9 cellular contexts compared by ENCODE assay signal in the genomic region with DNA sequence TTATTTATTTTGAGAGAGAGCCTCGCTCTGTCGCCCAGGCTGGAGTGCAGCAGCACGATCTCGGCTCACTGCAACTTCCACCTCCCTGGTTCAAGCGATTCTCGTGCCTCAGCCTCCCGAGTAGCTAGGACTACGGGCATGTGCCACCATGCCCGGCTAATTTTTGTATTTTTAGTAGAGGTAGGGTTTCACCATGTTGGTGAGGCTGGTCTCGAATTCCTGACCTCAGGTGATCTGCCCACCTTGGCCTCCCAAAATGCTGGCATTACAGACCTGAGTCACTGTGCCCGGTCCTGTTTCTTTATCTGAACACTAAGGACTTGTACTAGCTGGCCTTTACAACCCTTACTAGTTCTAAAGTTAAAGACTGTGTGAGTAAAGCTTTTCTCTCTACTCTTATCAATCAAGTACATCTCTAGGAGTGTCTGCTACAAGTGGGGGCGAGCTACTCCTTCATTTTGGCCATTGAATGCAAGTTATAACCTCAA. TPM values are rescaled to one million over a fixed set of nuclear protein-coding genes. Genes with fewer than 3 reads are reported as not detected.
DNase-seq lines count a peak whose midpoint lies in the region; ATAC-seq and TF ChIP-seq lines count a peak whose summit lies in the region.
"Not testable (repeated sequence)": the region's sequence is repeated elsewhere in the genome, so short reads cannot be mapped to it uniquely, and the experiment has no call there.
"Had no signal": no experiment of that assay in that cellular context is flagged by ENCODE, and none has a peak within 500 bp of the region (broad histone marks: within the 10 kb centered on the region; RNA-seq: fewer than 3 reads in every experiment).

No MANE protein-coding gene starts in this region.

- not testable (repeated sequence) for H3K36me3 ChIP-seq in Loucy (ENCODE audit: insufficient read depth, low read length); ascending aorta; smooth muscle cell (ENCODE audit: low read depth)
- peaks cover 0 to 19% (median 0%) of the 10 kb centered on the region in 3 donors for H3K36me3 ChIP-seq in esophagus squamous epithelium

- intact Hi-C loops in ascending aorta (cut with DNase I) = loop anchor here (5.0 kb wide), 1 partner anchor 55 kb away; no protein-coding TSS in a partner anchor
- intact Hi-C loops in esophagus squamous epithelium (cut with DNase I) = not testable (repeated sequence)

- H3F3A ChIP-seq in Loucy (ENCODE audit: low read depth); smooth muscle cell (ENCODE audit: low read depth): not testable (repeated sequence)

- not testable (repeated sequence) for H3K9me2 ChIP-seq in Loucy (replicated peaks; ENCODE audit: low read depth, low read length)

- 6% methylated on average over 12 of the region's 12 CpGs for WGBS in esophagus squamous epithelium, 2 donors
- 85% methylated on average over 12 of the region's 12 CpGs for WGBS in smooth muscle cell (ENCODE audit: low lambda C conversion rate)

- DNase-seq in AG09309 (ENCODE audit: low read depth); ascending aorta (ENCODE audit: low spot score in 2 of 2); esophagus squamous epithelium (lab: John Stamatoyannopoulos, UW); smooth muscle cell (lab: John Stamatoyannopoulos, UW; ENCODE audit: unreplicated experiment): not testable (repeated sequence)
- peak; percentile 9 to 24 for DNase-seq in lung microvascular endothelial cell (ENCODE audit: low read depth in 2 of 2)

- peak overlapping the region; percentile 89 for H3K27ac ChIP-seq in VCaP
- H3K27ac ChIP-seq in ascending aorta = peak overlapping the region; percentile 41 to 42
- peak overlapping the region in 3 of 4 donors; percentile 78 to 87 (median 86) for H3K27ac ChIP-seq in esophagus squamous epithelium
- not testable (repeated sequence) for H3K27ac ChIP-seq in smooth muscle cell (ENCODE audit: low read depth)

- not testable (repeated sequence) for H3K27me3 ChIP-seq in Loucy (ENCODE audit: insufficient read depth, low read length, poor library complexity, severe bottlenecking); ascending aorta; esophagus squamous epithelium; smooth muscle cell (ENCODE audit: low read depth)

- ATAC-seq in GM19395 (IDR thresholded peaks at IDR 0.05; ENCODE audit: unreplicated experiment) = peak; percentile 20

- not testable (repeated sequence) for H4K20me1 ChIP-seq in Loucy (ENCODE audit: insufficient read depth, low read length, poor library complexity, severe bottlenecking); smooth muscle cell (ENCODE audit: low read depth)

- not testable (repeated sequence) for TF ChIP-seq POLR2A in esophagus squamous epithelium (IDR thresholded peaks at IDR 0.05)

- H3K4me3 ChIP-seq in AG09309 (ENCODE audit: control insufficient read depth, low read depth, low read length) (peak overlapping the region; percentile 52), Loucy (ENCODE audit: low read length, poor library complexity, severe bottlenecking) (peak overlapping the region; percentile 88), ascending aorta (peak overlapping the region; percentile 60 to 85), esophagus squamous epithelium (peak overlapping the region; percentile 56 to 82 (median 62))
- H3K4me3 ChIP-seq in smooth muscle cell = not testable (repeated sequence)

- H3K4me1 ChIP-seq in Loucy (ENCODE audit: insufficient read depth, low read length, poor library complexity, severe bottlenecking) = peaks cover 75% of the 10 kb centered on the region
- H3K4me1 ChIP-seq in ascending aorta; smooth muscle cell (ENCODE audit: low read depth): not testable (repeated sequence)
- peaks cover 0 to 59% (median 14%) of the 10 kb centered on the region in 3 donors for H3K4me1 ChIP-seq in esophagus squamous epithelium

- H3K79me2 ChIP-seq in Loucy (ENCODE audit: insufficient read depth, low read length) = peaks cover 45% of the 10 kb centered on the region
- H3K79me2 ChIP-seq in smooth muscle cell (ENCODE audit: low read depth) = not testable (repeated sequence)

- H3K9me3 ChIP-seq in Loucy (ENCODE audit: insufficient read depth, low read depth, low read length); ascending aorta; esophagus squamous epithelium; smooth muscle cell (replicated peaks; ENCODE audit: low read depth): not testable (repeated sequence)

- H2AFZ ChIP-seq in Loucy (ENCODE audit: low read length) (peak overlapping the region; percentile 72; the same call in 1 of the 2 replicates), smooth muscle cell (ENCODE audit: low read depth) (peak overlapping the region; percentile 36)

- TF ChIP-seq CTCF in AG09309 (IDR thresholded peaks at IDR 0.05; ENCODE audit: control insufficient read depth, insufficient read depth, low read depth, low read length, missing control alignments); Loucy (conservative IDR thresholded peaks at IDR 0.05; ENCODE audit: low read length); VCaP (conservative IDR thresholded peaks at IDR 0.05); ascending aorta (IDR thresholded peaks at IDR 0.05); esophagus squamous epithelium (IDR thresholded peaks at IDR 0.05); smooth muscle cell (IDR thresholded peaks at IDR 0.05; ENCODE audit: borderline replicate concordance, insufficient read depth, poor library complexity, severe bottlenecking): not testable (repeated sequence)

- peak overlapping the region; percentile 85 for H3K9ac ChIP-seq in Loucy (ENCODE audit: low read depth, low read length, poor library complexity, severe bottlenecking)
- H3K9ac ChIP-seq in smooth muscle cell (ENCODE audit: low read depth) = not testable (repeated sequence)

- H3K4me2 ChIP-seq in Loucy (ENCODE audit: low read depth, low read length, poor library complexity, severe bottlenecking) (peak overlapping the region; percentile 88), smooth muscle cell (peak overlapping the region; percentile 84)

RNA-seq across cellular contexts. Expression of a gene that starts 0.7 kb away (rescaled TPM):
- total RNA-seq in ascending aorta (20.6 TPM), esophagus squamous epithelium (10 to 100 TPM in 3 of 4 donors, 1 to 10 TPM in 1; 5.7 to 20.9 (median 13.7) TPM), lung microvascular endothelial cell (31.2 and 56.9 TPM in 2 replicates), smooth muscle cell (0.72 and 2.2 TPM in 2 replicates)
- polyA plus RNA-seq in smooth muscle cell = 0.82 TPM in 1 of 2 replicates, not detected in the other
- total RNA-seq: H1 had no signal

RNA-seq across cellular contexts. Expression of a gene that starts 58.9 kb away (rescaled TPM):
- total RNA-seq in ascending aorta (35.3 TPM), esophagus squamous epithelium (10 to 100 TPM; 32.0 to 48.1 (median 36.0) TPM), lung microvascular endothelial cell (24.0 and 26.6 TPM in 2 replicates), smooth muscle cell (24.3 and 28.0 TPM in 2 replicates)
- 2.3 and 3.5 TPM in 2 replicates for polyA plus RNA-seq in smooth muscle cell
